Comparison of ENCODE assay signal across 15 cellular contexts in genomic region chr12:4286771-4287317, GRCh38. TPM values are rescaled to one million over a fixed set of nuclear protein-coding genes. Genes with fewer than 3 reads are reported as not detected.
DNase-seq lines count a peak whose midpoint lies in the region; ATAC-seq, FAIRE-seq and TF ChIP-seq lines count a peak whose summit lies in the region.
"Had no signal": no experiment of that assay in that cellular context is flagged by ENCODE, and none has a peak within 500 bp of the region (broad histone marks: within the 10 kb centered on the region; RNA-seq: fewer than 3 reads in every experiment).

No MANE protein-coding gene starts in this region.

- ATAC-seq in T-helper 17 cell (no peak), GM21390 (IDR thresholded peaks at IDR 0.05; ENCODE audit: unreplicated experiment) (no peak), HG02852 (IDR thresholded peaks at IDR 0.05; ENCODE audit: unreplicated experiment) (no peak)
- no peak for ATAC-seq in effector memory CD8-positive, alpha-beta T cell (replicated peaks)

- H3K36me3 Mint-ChIP-seq in T-helper 17 cell (ENCODE audit: low read depth) (peaks cover 14% of the 10 kb centered on the region), nephron (ENCODE audit: low read depth) (peaks cover 97% of the 10 kb centered on the region)
- H3K36me3 Mint-ChIP-seq in effector memory CD8-positive, alpha-beta T cell (ENCODE audit: insufficient read depth), result peaks cover 97% of the 10 kb centered on the region

- H3K9me3 Mint-ChIP-seq in effector memory CD8-positive, alpha-beta T cell, result no peaks in the 10 kb centered on the region
- H3K9me3 Mint-ChIP-seq in nephron, result no peaks in the 10 kb centered on the region
- H3K9me3 Mint-ChIP-seq: activated B cell treated with CpG ODN at 0.5 μM for 24 hours had no signal

- no peak; the same call in 1 of the 2 replicates for TF ChIP-seq POLR2A in GM12891 (IDR thresholded peaks at IDR 0.05; ENCODE audit: low read depth, low read length)

- TF ChIP-seq CTCF in nephron (IDR thresholded peaks at IDR 0.05; ENCODE audit: unreplicated experiment in 3 of 3) (no peak), GM13977 (IDR thresholded peaks at IDR 0.05; ENCODE audit: extremely low read depth, insufficient read depth, missing control alignments) (no peak)

- H3K27ac Mint-ChIP-seq in T-helper 17 cell, result peak overlapping the region; percentile 98
- H3K27ac Mint-ChIP-seq in effector memory CD8-positive, alpha-beta T cell, result peak overlapping the region; percentile 69 to 79
- peak overlapping the region; percentile 21 to 49 (median 42) for H3K27ac Mint-ChIP-seq in nephron

- no peak for FAIRE-seq in GM12891 (lab: Jason Lieb, UNC)

- H3K4me3 Mint-ChIP-seq in T-helper 17 cell (peak overlapping the region; percentile 83), nephron (no peak overlapping the region)
- H3K4me3 Mint-ChIP-seq in effector memory CD8-positive, alpha-beta T cell, result peak overlapping the region; percentile 17 to 34
- H3K4me3 Mint-ChIP-seq: activated B cell treated with CpG ODN at 0.5 μM for 24 hours had no signal

- no peak for DNase-seq in GM12891 (ENCODE audit: insufficient read length, low spot score)
- DNase-seq in T-helper 17 cell, result no peak
- no peak for DNase-seq in effector memory CD8-positive, alpha-beta T cell
- no peak for DNase-seq in GM13977 (ENCODE audit: low spot score)
- DNase-seq in substantia nigra (lab: John Stamatoyannopoulos, UW), result no peak
- DNase-seq: activated B cell treated with CpG ODN at 0.5 μM for 24 hours; adrenal gland; ovary; SIG-M5; stimulated activated naive CD4-positive, alpha-beta T cell had no signal

- H3K27me3 Mint-ChIP-seq in T-helper 17 cell (no peaks in the 10 kb centered on the region), nephron (ENCODE audit: low read depth) (no peaks in the 10 kb centered on the region)
- H3K27me3 Mint-ChIP-seq in effector memory CD8-positive, alpha-beta T cell, result no peaks in the 10 kb centered on the region
- H3K27me3 Mint-ChIP-seq: activated B cell treated with CpG ODN at 0.5 μM for 24 hours had no signal

- H3K9me3 ChIP-seq in T-helper 17 cell (ENCODE audit: control insufficient read depth, low read length, poor library complexity, severe bottlenecking), result no peaks in the 10 kb centered on the region
- H3K9me3 ChIP-seq: adrenal gland; BLaER1 treated with 17β-estradiol and CSF1 and Interleukin-3, amounts not matched to agents 10 nM and 100 nM; ovary had no signal

- in situ Hi-C loops in GM13977 (cut with MboI; ENCODE audit: low pct_unique_long_range_greater_than_20kb, low sequenced_read_pairs, unreplicated experiment), result loop anchor here (10.0 kb wide), 1 partner anchor 282 kb away; no protein-coding TSS in a partner anchor

- H3K27ac ChIP-seq in substantia nigra (ENCODE audit: low read depth, low read length, poor library complexity, severe bottlenecking), result no peak overlapping the region
- H3K27ac ChIP-seq: ovary had no signal

- peaks cover 89% of the 10 kb centered on the region for H3K4me1 Mint-ChIP-seq in T-helper 17 cell
- peaks cover 77 to 84% of the 10 kb centered on the region in 2 donors for H3K4me1 Mint-ChIP-seq in effector memory CD8-positive, alpha-beta T cell (ENCODE audit: low read depth in 2 of 2)
- H3K4me1 Mint-ChIP-seq in nephron, result peaks cover 83% of the 10 kb centered on the region

TF ChIP-seq in GM12891, 5 proteins besides CTCF, POLR2A, EP300 and RAD21:
- TF ChIP-seq TAF1 (IDR thresholded peaks at IDR 0.05; ENCODE audit: low read depth, low read length) (no peak), SPI1 (IDR thresholded peaks at IDR 0.05; ENCODE audit: low read depth, low read length) (no peak), POU2F2 (IDR thresholded peaks at IDR 0.05; ENCODE audit: low read depth, low read length) (0 out of 2 replicates have a peak, but pooled peaks have one; percentile 28), POLR2AphosphoS5 (IDR thresholded peaks at IDR 0.05; ENCODE audit: low read depth, low read length) (peak; percentile 68)

RNA-seq across cellular contexts. Expression of gene CCND2, which starts 13.3 kb away (rescaled TPM):
- polyA plus RNA-seq in GM12891 (2012; ENCODE audit: low read depth, missing spikeins), result 64.3 TPM
- 100 to 1,000 TPM; 197 to 225 TPM for total RNA-seq in T-helper 17 cell
- total RNA-seq: HT-29 had no signal

RNA-seq across cellular contexts. Expression of gene TIGAR, which starts 34.2 kb away (rescaled TPM):
- 15.4 TPM for polyA plus RNA-seq in GM12891 (2012; ENCODE audit: low read depth, missing spikeins)
- 10 to 100 TPM in 1 of 2 donors, 1 to 10 TPM in 1; 7.8 to 10.7 TPM for total RNA-seq in T-helper 17 cell

Comparison
In these comparisons a context has a peak if more than half of its experiments do, and no peak if none do; other contexts are left out.
1. H3K27ac Mint-ChIP-seq: peak in every context shown above with its lines; median percentile 98 in T-helper 17 cell; 74 in effector memory CD8-positive, alpha-beta T cell; 42 in nephron.
2. H3K4me3 Mint-ChIP-seq: peak in T-helper 17 cell (single experiment) and effector memory CD8-positive, alpha-beta T cell (2 of 2); none in nephron (0 of 3).